Comparison of ENCODE assay signal across 8 cellular contexts in the genomic region with DNA sequence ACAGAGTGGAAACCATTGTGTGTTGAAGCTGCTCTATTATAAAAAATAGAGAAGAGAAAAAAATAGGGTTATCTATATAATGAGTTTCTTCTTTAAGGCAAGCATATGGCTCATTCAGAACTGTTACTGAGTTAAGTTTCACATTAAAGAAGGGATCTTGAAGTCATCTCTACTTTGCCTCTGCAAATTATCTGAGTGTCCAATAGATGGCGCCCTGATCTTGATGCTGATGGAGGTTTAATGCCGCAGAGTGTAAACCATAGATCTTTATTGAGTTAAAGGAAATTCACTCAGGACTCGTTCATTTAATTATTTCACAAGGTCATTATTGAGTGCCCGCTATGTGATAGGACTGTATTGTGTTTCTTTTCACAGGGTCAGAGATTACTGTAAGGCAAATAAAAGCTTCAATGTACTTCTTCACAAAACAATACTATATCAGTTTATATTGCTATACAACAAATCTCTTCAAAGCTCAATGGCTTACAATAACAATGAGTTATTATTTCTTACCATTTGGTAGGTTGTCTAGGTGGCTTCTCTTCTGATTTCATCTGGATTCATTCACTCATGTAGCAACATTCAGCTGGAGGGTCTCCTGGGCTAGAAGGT.
DNase-seq lines count a peak whose midpoint lies in the region; ATAC-seq and TF ChIP-seq lines count a peak whose summit lies in the region.

No MANE protein-coding gene starts in this region.

- TF ChIP-seq POLR2A in GM18505 (IDR thresholded peaks at IDR 0.05; ENCODE audit: borderline replicate concordance, extremely low read depth, insufficient read depth, insufficient read length): no peak

- no peak overlapping the region for H3K27ac ChIP-seq in VCaP

- DNase-seq in AG20443 (ENCODE audit: low spot score): peak; percentile 54
- peak; percentile 36 for DNase-seq in KBM-7
- DNase-seq in iris pigment epithelial cell (ENCODE audit: low read depth): peak; percentile 54
- DNase-seq in DMS153 treated with DMSO at 0.1 percent for 48 hours (lab: John Stamatoyannopoulos, UW; ENCODE audit: unreplicated experiment): no peak
- DNase-seq in activated T-cell treated with anti-CD3 and anti-CD28 coated beads, Interleukin-2, amount 50 U/mL, for 4 hours: no peak

- peak; percentile 82 for ATAC-seq in GM18505 (IDR thresholded peaks at IDR 0.05; ENCODE audit: unreplicated experiment)
- ATAC-seq in GM19324 (IDR thresholded peaks at IDR 0.05; ENCODE audit: low FRiP score, unreplicated experiment): no peak
- no peak for ATAC-seq in activated T-cell treated with anti-CD3 and anti-CD28 coated beads, Interleukin-2, amount 50 U/mL, for 4 hours

- in situ Hi-C loops in KBM-7 (cut with MboI; ENCODE audit: low pct_unique_long_range_greater_than_20kb, low sequenced_read_pairs): no loop called here

- H3K27me3 Mint-ChIP-seq in activated T-cell treated with anti-CD3 and anti-CD28 coated beads, Interleukin-2, amount 50 U/mL, for 4 hours (ENCODE audit: low read depth): no peaks in the 10 kb centered on the region

- H3K4me3 Mint-ChIP-seq in activated T-cell treated with anti-CD3 and anti-CD28 coated beads, Interleukin-2, amount 50 U/mL, for 4 hours: no peak overlapping the region

- peak; percentile 86 for TF ChIP-seq CTCF in VCaP (conservative IDR thresholded peaks at IDR 0.05)

- H3K9me3 Mint-ChIP-seq in activated T-cell treated with anti-CD3 and anti-CD28 coated beads, Interleukin-2, amount 50 U/mL, for 4 hours: no peaks in the 10 kb centered on the region

- no peaks in the 10 kb centered on the region for H3K36me3 Mint-ChIP-seq in activated T-cell treated with anti-CD3 and anti-CD28 coated beads, Interleukin-2, amount 50 U/mL, for 4 hours (ENCODE audit: insufficient read depth)

- no peaks in the 10 kb centered on the region for H3K4me1 Mint-ChIP-seq in activated T-cell treated with anti-CD3 and anti-CD28 coated beads, Interleukin-2, amount 50 U/mL, for 4 hours (ENCODE audit: low read depth)

Comparison
In these comparisons a context has a peak if more than half of its experiments do, and no peak if none do; other contexts are left out.
1. DNase-seq: peak in AG20443 (single experiment), KBM-7 (single experiment) and iris pigment epithelial cell (single experiment); none in DMS153 treated with DMSO at 0.1 percent for 48 hours (single experiment) and activated T-cell treated with anti-CD3 and anti-CD28 coated beads, Interleukin-2, amount 50 U/mL, for 4 hours (single experiment).